In the genomic region with DNA sequence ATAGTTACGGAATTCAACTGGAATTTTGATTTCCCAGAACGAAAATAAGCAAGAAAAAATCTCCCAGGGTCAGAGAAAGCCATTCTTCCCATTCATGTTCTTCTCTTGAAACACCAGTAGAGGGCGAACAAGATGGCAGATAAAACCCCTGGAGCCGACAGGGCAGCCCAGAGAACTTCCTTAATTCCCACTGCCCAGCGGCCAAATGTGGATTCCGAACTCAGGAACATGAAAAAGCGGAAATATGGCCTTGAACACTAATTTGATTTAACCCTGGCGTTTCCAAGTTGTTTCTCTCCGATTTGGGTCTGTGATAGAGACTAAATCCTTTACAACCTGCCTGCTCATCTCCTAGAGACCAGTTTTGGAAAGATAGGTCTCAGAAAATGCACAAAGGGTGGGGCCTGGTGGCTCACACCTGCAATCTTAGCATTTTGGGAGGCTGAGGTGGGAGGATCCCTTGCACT, we compare ENCODE assay signal across 8 cellular contexts.
A peak's percentile ranks its signal among the peaks of the same experiment; 100 is the strongest.
DNase-seq lines count a peak whose midpoint lies in the region; ATAC-seq, FAIRE-seq and TF ChIP-seq lines count a peak whose summit lies in the region.

No MANE protein-coding gene starts in this region.

- FAIRE-seq in GM18507 (lab: Jason Lieb, UNC), result peak; percentile 75

- H3K36me3 Mint-ChIP-seq in activated naive CD8-positive, alpha-beta T cell, result no peaks in the 10 kb centered on the region
- H3K36me3 Mint-ChIP-seq in osteocyte (ENCODE audit: unreplicated experiment), result peaks cover 3% of the 10 kb centered on the region

- peak; percentile 89 for TF ChIP-seq CTCF in osteocyte (IDR thresholded peaks at IDR 0.05)

- H3K27me3 Mint-ChIP-seq in activated naive CD8-positive, alpha-beta T cell, result peaks cover 2% of the 10 kb centered on the region
- H3K27me3 Mint-ChIP-seq in osteocyte (ENCODE audit: unreplicated experiment), result peaks cover 9% of the 10 kb centered on the region

- no peak overlapping the region for H3K27ac Mint-ChIP-seq in activated naive CD8-positive, alpha-beta T cell
- no peak overlapping the region for H3K27ac Mint-ChIP-seq in osteocyte (ENCODE audit: unreplicated experiment)

- ATAC-seq in HG03045 (IDR thresholded peaks at IDR 0.05; ENCODE audit: unreplicated experiment), result no peak

- peaks cover 7% of the 10 kb centered on the region for H3K4me1 Mint-ChIP-seq in activated naive CD8-positive, alpha-beta T cell (ENCODE audit: low read depth)
- H3K4me1 Mint-ChIP-seq in osteocyte (ENCODE audit: unreplicated experiment), result peaks cover 6% of the 10 kb centered on the region

- peak; percentile 80 for DNase-seq in Ammon's horn (ENCODE audit: low spot score)
- peak; percentile 25 for DNase-seq in GM18507 (ENCODE audit: extremely low spot score, insufficient read length, low read depth)
- DNase-seq in HUDEP-2 (lab: John Stamatoyannopoulos, UW; ENCODE audit: unreplicated experiment in 76 of 76), result peak in 42 of 76 experiments; percentile 1 to 68 (median 24)
- DNase-seq in NOMO-1 (lab: John Stamatoyannopoulos, UW; ENCODE audit: unreplicated experiment in 2 of 2), result peak; percentile 68 to 86
- peak; percentile 58 for DNase-seq in globus pallidus (ENCODE audit: low spot score)
- DNase-seq in osteocyte (ENCODE audit: extremely low spot score, unreplicated experiment), result no peak

- peak overlapping the region; percentile 66 for H3K4me3 Mint-ChIP-seq in activated naive CD8-positive, alpha-beta T cell
- H3K4me3 Mint-ChIP-seq in osteocyte (ENCODE audit: unreplicated experiment), result no peak overlapping the region

- H3K9me3 Mint-ChIP-seq in activated naive CD8-positive, alpha-beta T cell (ENCODE audit: low read depth), result no peaks in the 10 kb centered on the region
- H3K9me3 Mint-ChIP-seq in osteocyte (ENCODE audit: unreplicated experiment), result peaks cover 3% of the 10 kb centered on the region
